ENCODE assay signal across 1 cellular context in genomic region chr10:86585726-86586048, GRCh38.
TF ChIP-seq lines count a peak whose summit lies in the region.

No MANE protein-coding gene starts in this region.

TF ChIP-seq in IMR-90, 13 proteins besides CTCF, POLR2A, EP300 and RAD21 (continued from another document):
- no peak for TF ChIP-seq BHLHE40 (IDR thresholded peaks at IDR 0.05; ENCODE audit: low read depth, low read length)
- no peak for TF ChIP-seq RFX5 (IDR thresholded peaks at IDR 0.05; ENCODE audit: low read depth, low read length)
- no peak for TF ChIP-seq RCOR1 (IDR thresholded peaks at IDR 0.05; ENCODE audit: insufficient replicate concordance, low read length)
- TF ChIP-seq MXI1 (IDR thresholded peaks at IDR 0.05; ENCODE audit: borderline replicate concordance, low read depth, low read length), result no peak
- no peak for TF ChIP-seq NFE2L2 (IDR thresholded peaks at IDR 0.05; ENCODE audit: low read depth, low read length)
- TF ChIP-seq FOS (IDR thresholded peaks at IDR 0.05; ENCODE audit: low read depth, low read length), result no peak
- no peak for TF ChIP-seq ELK1 (IDR thresholded peaks at IDR 0.05; ENCODE audit: borderline replicate concordance, low read depth, low read length)
- TF ChIP-seq CHD1 (IDR thresholded peaks at IDR 0.05; ENCODE audit: low read depth, low read length), result no peak
- TF ChIP-seq MAZ (IDR thresholded peaks at IDR 0.05; ENCODE audit: borderline replicate concordance, low read depth, low read length), result no peak
